ENCODE assay signal across 8 cellular contexts in genomic region chr11:95790123-95790932, GRCh38. TPM values are rescaled to one million over a fixed set of nuclear protein-coding genes. Genes with fewer than 3 reads are reported as not detected.
DNase-seq lines count a peak whose midpoint lies in the region; ATAC-seq and TF ChIP-seq lines count a peak whose summit lies in the region.

TSS of gene CEP57 (plus strand) at chr11:95790498. CDS start at chr11:95790699, 201 bp downstream.

- H3K27me3 ChIP-seq in prostate gland (replicated peaks; ENCODE audit: insufficient read depth): no peaks in the 10 kb centered on the region

- no peaks in the 10 kb centered on the region for H3K4me1 ChIP-seq in prostate gland (replicated peaks)
- peaks cover 2% of the 10 kb centered on the region for H3K4me1 ChIP-seq in urinary bladder (ENCODE audit: insufficient read depth)

- peak; percentile 69 for ATAC-seq in GM18498 (IDR thresholded peaks at IDR 0.05; ENCODE audit: unreplicated experiment)
- ATAC-seq in HG02938 (IDR thresholded peaks at IDR 0.05; ENCODE audit: unreplicated experiment): peak; percentile 68
- ATAC-seq in left ventricle myocardium superior: peak; percentile 91

- intact Hi-C loops in left ventricle myocardium superior (cut with micrococcal nuclease): no loop called here
- intact Hi-C loops in prostate gland (cut with DNase I): no loop called here

- peak within 1 kb of the TSS; percentile 90 to 95 for H3K4me3 ChIP-seq in prostate gland
- H3K4me3 ChIP-seq in urinary bladder (ENCODE audit: low read depth, low read length): peak within 1 kb of the TSS; percentile 83

- peak; percentile 87 to 91 for DNase-seq in NCI-H187 (lab: John Stamatoyannopoulos, UW)
- DNase-seq in T-helper 2 cell: peak; percentile 68 to 98 (median 92)
- DNase-seq in left ventricle myocardium superior: peak; percentile 91
- peak; percentile 97 for DNase-seq in prostate gland (ENCODE audit: low spot score)

- peak; percentile 82 for TF ChIP-seq POLR2A in prostate gland (IDR thresholded peaks at IDR 0.05)

- 0% methylated on average over 46 of the region's 55 CpGs for WGBS in prostate gland
- WGBS in urinary bladder: under 1% methylated on average over 55 of the region's 55 CpGs

- H3K36me3 ChIP-seq in prostate gland (peaks cover 0 to 2% of the 10 kb centered on the region in 2 donors), urinary bladder (ENCODE audit: insufficient read depth) (peaks cover 2% of the 10 kb centered on the region)

- H3K9me3 ChIP-seq in prostate gland: no peaks in the 10 kb centered on the region

- H3K27ac ChIP-seq in angular gyrus (ENCODE audit: low read depth, low read length): peak within 1 kb of the TSS; percentile 99
- peak within 1 kb of the TSS; percentile 99 for H3K27ac ChIP-seq in prostate gland
- peak within 1 kb of the TSS; percentile 100 for H3K27ac ChIP-seq in urinary bladder (ENCODE audit: low read depth)

- no peak for TF ChIP-seq CTCF in prostate gland (IDR thresholded peaks at IDR 0.05)

RNA-seq across cellular contexts. Expression of gene CEP57, which starts in this region (rescaled TPM):
- total RNA-seq in left ventricle myocardium superior (19.7 TPM), prostate gland (10 to 100 TPM; 40.6 to 46.7 TPM), urinary bladder (106 TPM)
- polyA plus RNA-seq in urinary bladder: 21.5 TPM

Comparison
In these comparisons a context has a peak if more than half of its experiments do, and no peak if none do; other contexts are left out.
1. Peak in every context shown above with its lines: DNase-seq, ATAC-seq, H3K4me3 ChIP-seq and H3K27ac ChIP-seq.